14 cellular contexts compared by ENCODE assay signal in the genomic region with DNA sequence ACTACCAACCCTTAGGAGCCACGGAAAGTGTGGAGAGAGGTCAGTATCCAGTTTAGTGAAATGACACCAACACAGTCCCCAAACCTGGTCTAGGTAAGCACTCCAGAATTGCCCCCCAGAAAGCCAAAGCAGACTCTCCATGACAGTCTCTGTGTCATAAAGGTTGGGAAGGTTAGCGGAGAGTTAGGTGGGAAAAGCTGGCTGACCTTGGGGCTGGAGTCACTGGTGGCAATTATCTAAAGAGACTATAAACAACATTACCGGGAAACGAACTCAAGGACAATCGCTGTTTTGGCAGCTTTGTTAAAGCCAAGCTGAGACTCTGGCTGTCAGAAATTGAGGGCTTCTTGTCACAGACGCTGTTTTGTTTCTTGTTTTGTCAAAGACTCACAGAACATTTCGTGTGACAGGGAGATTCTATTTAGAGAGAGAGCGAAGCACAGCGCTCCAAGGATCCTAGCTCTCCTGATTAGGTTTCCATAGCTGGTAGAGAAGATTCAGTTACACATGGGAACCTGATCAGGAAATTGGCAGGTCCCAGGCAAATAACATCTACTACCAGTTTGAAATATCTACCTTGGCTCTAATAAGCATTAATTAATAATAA.
DNase-seq lines count a peak whose midpoint lies in the region; ATAC-seq and TF ChIP-seq lines count a peak whose summit lies in the region.
"Had no signal": no experiment of that assay in that cellular context is flagged by ENCODE, and none has a peak within 500 bp of the region (broad histone marks: within the 10 kb centered on the region; RNA-seq: fewer than 3 reads in every experiment).

No MANE protein-coding gene starts in this region.

- no peak overlapping the region for H2BK5ac ChIP-seq in trophoblast cell (ENCODE audit: low read depth, low read length, poor library complexity)

- H2BK12ac ChIP-seq in trophoblast cell (ENCODE audit: low read length) = peak overlapping the region; percentile 40

- no peak overlapping the region for H3K4me3 Mint-ChIP-seq in GM23338
- no peak overlapping the region for H3K4me3 Mint-ChIP-seq in activated T-cell treated with anti-CD3 and anti-CD28 coated beads, Interleukin-2, amount 50 U/mL, for 24 hours

- no peaks in the 10 kb centered on the region for H3K9me2 ChIP-seq in Loucy (replicated peaks; ENCODE audit: low read depth, low read length)
- H3K9me2 ChIP-seq in GM23338 (ENCODE audit: insufficient read depth) = no peaks in the 10 kb centered on the region

- ATAC-seq in GM23338 = no peak

- peaks cover 2% of the 10 kb centered on the region for H3K79me1 ChIP-seq in trophoblast cell (ENCODE audit: low read length)

- H3K4me1 Mint-ChIP-seq in GM23338 = no peaks in the 10 kb centered on the region
- H3K4me1 Mint-ChIP-seq in activated T-cell treated with anti-CD3 and anti-CD28 coated beads, Interleukin-2, amount 50 U/mL, for 24 hours (ENCODE audit: low read depth) = no peaks in the 10 kb centered on the region

- no peak overlapping the region for H3K4ac ChIP-seq in trophoblast cell (ENCODE audit: low read depth, low read length)

- H3K36me3 ChIP-seq in Loucy (ENCODE audit: insufficient read depth, low read length) (no peaks in the 10 kb centered on the region), trophoblast cell (ENCODE audit: control insufficient read depth in 1 of 2, insufficient read depth in 2 of 2, low read length in 2 of 2) (no peaks in the 10 kb centered on the region), GM23338 (ENCODE audit: insufficient read depth) (no peaks in the 10 kb centered on the region)
- H3K36me3 ChIP-seq: HAP-1 had no signal

- no peak overlapping the region for H3K18ac ChIP-seq in trophoblast cell (ENCODE audit: low read length)

- H3K4me3 ChIP-seq in Loucy (ENCODE audit: low read length, poor library complexity, severe bottlenecking) (no peak overlapping the region), trophoblast cell (ENCODE audit: low read depth, low read length) (no peak overlapping the region), GM23338 (no peak overlapping the region)
- H3K4me3 ChIP-seq: HAP-1 had no signal

- no peaks in the 10 kb centered on the region for H3K27me3 Mint-ChIP-seq in GM23338 (ENCODE audit: insufficient read depth, low read depth, poor library complexity)
- H3K27me3 Mint-ChIP-seq in activated T-cell treated with anti-CD3 and anti-CD28 coated beads, Interleukin-2, amount 50 U/mL, for 24 hours = peaks cover 65% of the 10 kb centered on the region

- no peak overlapping the region for H4K8ac ChIP-seq in trophoblast cell (ENCODE audit: low read depth, low read length)

- no peak overlapping the region for H3K27ac Mint-ChIP-seq in GM23338
- H3K27ac Mint-ChIP-seq in activated T-cell treated with anti-CD3 and anti-CD28 coated beads, Interleukin-2, amount 50 U/mL, for 24 hours = no peak overlapping the region

- TF ChIP-seq CTCF in Loucy (conservative IDR thresholded peaks at IDR 0.05; ENCODE audit: low read length) (no peak), VCaP (conservative IDR thresholded peaks at IDR 0.05) (no peak), GM23338 (conservative IDR thresholded peaks at IDR 0.05; ENCODE audit: low read depth in 2 of 2) (no peak)

- H4K20me1 ChIP-seq in Loucy (ENCODE audit: insufficient read depth, low read length, poor library complexity, severe bottlenecking) (no peaks in the 10 kb centered on the region), GM23338 (replicated peaks; ENCODE audit: insufficient read depth) (no peaks in the 10 kb centered on the region)

- H3K23ac ChIP-seq in trophoblast cell (ENCODE audit: low read length) = no peak overlapping the region

- H2BK120ac ChIP-seq in trophoblast cell (ENCODE audit: insufficient read depth, low read length, poor library complexity) = peak overlapping the region; percentile 33

- no peak overlapping the region for H4K12ac ChIP-seq in trophoblast cell (ENCODE audit: low read depth, low read length)

- H3K9me3 ChIP-seq in Loucy (ENCODE audit: insufficient read depth, low read depth, low read length) (no peaks in the 10 kb centered on the region), trophoblast cell (ENCODE audit: insufficient read depth, low read depth, low read length) (no peaks in the 10 kb centered on the region)
- H3K9me3 ChIP-seq: Caco-2, HAP-1 had no signal

- H3K36me3 Mint-ChIP-seq in GM23338 (ENCODE audit: low read depth) = no peaks in the 10 kb centered on the region
- no peaks in the 10 kb centered on the region for H3K36me3 Mint-ChIP-seq in activated T-cell treated with anti-CD3 and anti-CD28 coated beads, Interleukin-2, amount 50 U/mL, for 24 hours (ENCODE audit: low read depth)

- DNase-seq in NCI-H1105 (lab: John Stamatoyannopoulos, UW) (peak; percentile 26), trophoblast cell (no peak), GM23338 (ENCODE audit: low spot score) (no peak), occipital lobe (lab: John Stamatoyannopoulos, UW) (no peak)
- DNase-seq in activated T-cell treated with anti-CD3 and anti-CD28 coated beads, Interleukin-2, amount 50 U/mL, for 24 hours = no peak
- DNase-seq: Caco-2; IMR-90; Kasumi-1; NCI-H2029; NK-92 treated with Interleukin-12 subunit alpha and Interleukin-12 subunit beta, amount 100 ng/mL, for 24 hours; SIG-M5 had no signal

- no peaks in the 10 kb centered on the region for H3K79me2 ChIP-seq in Loucy (ENCODE audit: insufficient read depth, low read length)
- H3K79me2 ChIP-seq in trophoblast cell (ENCODE audit: control insufficient read depth, insufficient read depth, low read length, poor library complexity) = no peaks in the 10 kb centered on the region
- no peaks in the 10 kb centered on the region for H3K79me2 ChIP-seq in GM23338 (replicated peaks; ENCODE audit: insufficient read depth)

- H3K27me3 ChIP-seq in Loucy (ENCODE audit: insufficient read depth, low read length, poor library complexity, severe bottlenecking) (no peaks in the 10 kb centered on the region), trophoblast cell (ENCODE audit: insufficient read depth, low read length) (no peaks in the 10 kb centered on the region), GM23338 (ENCODE audit: insufficient read depth) (no peaks in the 10 kb centered on the region)

- no peak overlapping the region for H3K9ac ChIP-seq in Loucy (ENCODE audit: low read depth, low read length, poor library complexity, severe bottlenecking)
- no peak overlapping the region for H3K9ac ChIP-seq in trophoblast cell (ENCODE audit: low read length)

- WGBS in trophoblast cell (ENCODE audit: extremely low coverage, insufficient coverage, insufficient read length) = no CpG with 5 or more reads among the region's 9 CpGs

- H3K4me1 ChIP-seq in Loucy (ENCODE audit: insufficient read depth, low read length, poor library complexity, severe bottlenecking) (peaks cover 30% of the 10 kb centered on the region), trophoblast cell (ENCODE audit: control insufficient read depth in 1 of 2, insufficient read depth in 2 of 2, low read length in 2 of 2) (peaks cover 0 to 3% of the 10 kb centered on the region in 2 experiments), GM23338 (ENCODE audit: insufficient read depth) (no peaks in the 10 kb centered on the region)
- H3K4me1 ChIP-seq: Caco-2, HAP-1 had no signal

- H3K27ac ChIP-seq in VCaP (peak overlapping the region; percentile 34; the same call in 1 of the 2 replicates), trophoblast cell (ENCODE audit: low read depth, low read length) (no peak overlapping the region), GM23338 (ENCODE audit: low read depth) (no peak overlapping the region)

- H2AK5ac ChIP-seq in trophoblast cell (ENCODE audit: low read length) = no peak overlapping the region

- no peak overlapping the region for H3K14ac ChIP-seq in trophoblast cell (ENCODE audit: low read length)

- H3K4me2 ChIP-seq in Loucy (ENCODE audit: low read depth, low read length, poor library complexity, severe bottlenecking) = peak overlapping the region; percentile 54
- H3K4me2 ChIP-seq in trophoblast cell (ENCODE audit: low read length) = no peak overlapping the region
- no peak overlapping the region for H3K4me2 ChIP-seq in GM23338

- peak overlapping the region; percentile 24 for H4K91ac ChIP-seq in trophoblast cell (ENCODE audit: low read depth, low read length)

- H3F3A ChIP-seq in Loucy (ENCODE audit: low read depth) (0 out of 2 replicates have a peak, but pooled peaks cover 2% of the 10 kb centered on the region), GM23338 (replicated peaks; ENCODE audit: low read depth) (no peaks in the 10 kb centered on the region)

- H2AFZ ChIP-seq in Loucy (ENCODE audit: low read length) (no peak overlapping the region), trophoblast cell (ENCODE audit: insufficient read depth, low read length, poor library complexity) (no peak overlapping the region), GM23338 (no peak overlapping the region)

- no peaks in the 10 kb centered on the region for H3K9me3 Mint-ChIP-seq in GM23338
- peaks cover 5% of the 10 kb centered on the region for H3K9me3 Mint-ChIP-seq in activated T-cell treated with anti-CD3 and anti-CD28 coated beads, Interleukin-2, amount 50 U/mL, for 24 hours

TF ChIP-seq in GM23338, 12 proteins besides CTCF, POLR2A, EP300 and RAD21 (continues in another document):
- TF ChIP-seq EZH2phosphoT487 (IDR thresholded peaks at IDR 0.05; ENCODE audit: unreplicated experiment) (no peak), POLR2AphosphoS5 (IDR thresholded peaks at IDR 0.05; ENCODE audit: low read depth) (no peak), CREB1 (CRISPR knock-in tag; IDR thresholded peaks at IDR 0.05; ENCODE audit: low read depth) (no peak), ZNF331 (CRISPR knock-in tag; IDR thresholded peaks at IDR 0.05; ENCODE audit: low read depth) (no peak)
